Comparison of ENCODE assay signal across 14 cellular contexts in genomic region chr17:836154-836553, GRCh38. TPM values are rescaled to one million over a fixed set of nuclear protein-coding genes. Genes with fewer than 3 reads are reported as not detected.
DNase-seq lines count a peak whose midpoint lies in the region; ATAC-seq and TF ChIP-seq lines count a peak whose summit lies in the region.
"Had no signal": no experiment of that assay in that cellular context is flagged by ENCODE, and none has a peak within 500 bp of the region (broad histone marks: within the 10 kb centered on the region; RNA-seq: fewer than 3 reads in every experiment).

No MANE protein-coding gene starts in this region.

- no peaks in the 10 kb centered on the region for H3K9me3 Mint-ChIP-seq in MCF 10A (ENCODE audit: unreplicated experiment)
- H3K9me3 Mint-ChIP-seq: activated CD4-positive, alpha-beta T cell treated with anti-CD3 and anti-CD28 coated beads, Interleukin-2, amount 10 ng/mL, durations not matched to agents 24 days and 14 days had no signal

- H3K27me3 Mint-ChIP-seq in MCF 10A (ENCODE audit: insufficient read depth, unreplicated experiment) = no peaks in the 10 kb centered on the region
- H3K27me3 Mint-ChIP-seq: activated CD4-positive, alpha-beta T cell treated with anti-CD3 and anti-CD28 coated beads, Interleukin-2, amount 10 ng/mL, durations not matched to agents 24 days and 14 days had no signal

- ATAC-seq in HG03095 (IDR thresholded peaks at IDR 0.05; ENCODE audit: unreplicated experiment) = no peak

- H3K27ac ChIP-seq in breast epithelium (peak overlapping the region; percentile 74 to 82), transverse colon (peak overlapping the region; percentile 60 to 75 (median 70)), suprapubic skin (no peak overlapping the region)

- no peak overlapping the region for H3K27ac Mint-ChIP-seq in MCF 10A (ENCODE audit: low read depth, unreplicated experiment)
- H3K27ac Mint-ChIP-seq: activated CD4-positive, alpha-beta T cell treated with anti-CD3 and anti-CD28 coated beads, Interleukin-2, amount 10 ng/mL, durations not matched to agents 24 days and 14 days had no signal

- TF ChIP-seq POLR2A in breast epithelium (IDR thresholded peaks at IDR 0.05) (no peak), transverse colon (IDR thresholded peaks at IDR 0.05) (no peak), suprapubic skin (IDR thresholded peaks at IDR 0.05) (no peak)

- peak overlapping the region in 1 of 3 donors; percentile 19 for H3K4me3 ChIP-seq in breast epithelium
- H3K4me3 ChIP-seq in astrocyte of the cerebellum (ENCODE audit: low read depth, low read length) = no peak overlapping the region
- no peak overlapping the region for H3K4me3 ChIP-seq in transverse colon
- no peak overlapping the region for H3K4me3 ChIP-seq in suprapubic skin
- H3K4me3 ChIP-seq: lung had no signal

- in situ Hi-C loops in astrocyte of the cerebellum (cut with HindIII; ENCODE audit: low sequenced_read_pairs) (no loop called here), transverse colon (cut with MboI; ENCODE audit: low pct_ligation_motif_present in 1 of 4, low pct_unique_long_range_greater_than_20kb in 1 of 4, low sequenced_read_pairs in 3 of 4) (no loop called here)

- CTCF ChIA-PET in MCF 10A (lab: Yijun Ruan, JAX) = no interaction called here

- H3K4me1 ChIP-seq in breast epithelium = no peaks in the 10 kb centered on the region
- peaks cover 0 to 5% (median 0%) of the 10 kb centered on the region in 4 donors for H3K4me1 ChIP-seq in transverse colon
- H3K4me1 ChIP-seq in suprapubic skin = no peaks in the 10 kb centered on the region

- peaks cover 9% of the 10 kb centered on the region for H3K36me3 Mint-ChIP-seq in MCF 10A (ENCODE audit: insufficient read depth, unreplicated experiment)

- intact Hi-C loops in breast epithelium (cut with DNase I; ENCODE audit: low total_unique reads) = no loop called here
- intact Hi-C loops in MCF 10A (cut with micrococcal nuclease) = no loop called here
- intact Hi-C loops in transverse colon (cut with DNase I; ENCODE audit: low total_unique reads) = no loop called here

- no peaks in the 10 kb centered on the region for H3K9me3 ChIP-seq in breast epithelium
- H3K9me3 ChIP-seq in transverse colon = no peaks in the 10 kb centered on the region
- H3K9me3 ChIP-seq in suprapubic skin = no peaks in the 10 kb centered on the region
- H3K9me3 ChIP-seq: thoracic aorta had no signal

- 80% methylated on average over 9 of the region's 9 CpGs; no CpG with 5 or more reads in 1 of the 2 donors for WGBS in transverse colon (ENCODE audit: low coverage in 1 of 2), 2 donors
- 53% methylated on average over 9 of the region's 9 CpGs for WGBS in suprapubic skin

- no peaks in the 10 kb centered on the region for H3K4me1 Mint-ChIP-seq in MCF 10A (ENCODE audit: insufficient read depth, unreplicated experiment)
- H3K4me1 Mint-ChIP-seq: activated CD4-positive, alpha-beta T cell treated with anti-CD3 and anti-CD28 coated beads, Interleukin-2, amount 10 ng/mL, durations not matched to agents 24 days and 14 days had no signal

- BruUV-seq in MCF 10A (replicated peaks; lab: Mats Ljungman, UMichigan) = no TSS peak

- H3K4me3 Mint-ChIP-seq in MCF 10A (ENCODE audit: unreplicated experiment) = no peak overlapping the region
- H3K4me3 Mint-ChIP-seq: activated CD4-positive, alpha-beta T cell treated with anti-CD3 and anti-CD28 coated beads, Interleukin-2, amount 10 ng/mL, durations not matched to agents 24 days and 14 days had no signal

- no peak for TF ChIP-seq EP300 in transverse colon (IDR thresholded peaks at IDR 0.05; ENCODE audit: low read depth)
- no peak for TF ChIP-seq EP300 in suprapubic skin (IDR thresholded peaks at IDR 0.05)

- DNase-seq in breast epithelium (ENCODE audit: low spot score in 2 of 2) (peak in 1 of 2 donors; percentile 34), MCF 10A (ENCODE audit: unreplicated experiment) (no peak), astrocyte of the cerebellum (ENCODE audit: low read depth) (peak; percentile 78), islet precursor cell (peak; percentile 73), transverse colon (no peak), suprapubic skin (ENCODE audit: low spot score in 2 of 2) (no peak)
- no peak for DNase-seq in activated T-cell treated with anti-CD3 and anti-CD28 coated beads, Interleukin-2, amount 50 U/mL, for 1 hour
- DNase-seq: activated CD4-positive, alpha-beta T cell treated with anti-CD3 and anti-CD28 coated beads, Interleukin-2, amount 10 ng/mL, durations not matched to agents 24 days and 14 days; activated effector memory CD4-positive, alpha-beta T cell treated with anti-CD3 and anti-CD28 coated beads, Interleukin-2, amount 50 U/mL, for 16 hours; NCI-H1930; NK-92 treated with Interleukin-12 subunit alpha and Interleukin-12 subunit beta, amount 100 ng/mL, for 24 hours had no signal

- TF ChIP-seq CTCF in breast epithelium (IDR thresholded peaks at IDR 0.05) (no peak), MCF 10A (IDR thresholded peaks at IDR 0.05; ENCODE audit: unreplicated experiment) (no peak), astrocyte of the cerebellum (IDR thresholded peaks at IDR 0.05; ENCODE audit: low read depth, low read length, missing control alignments) (no peak), transverse colon (IDR thresholded peaks at IDR 0.05) (no peak), suprapubic skin (IDR thresholded peaks at IDR 0.05) (no peak)

- H3K27me3 ChIP-seq in breast epithelium = no peaks in the 10 kb centered on the region
- no peaks in the 10 kb centered on the region for H3K27me3 ChIP-seq in transverse colon
- H3K27me3 ChIP-seq in suprapubic skin = no peaks in the 10 kb centered on the region

- H3K36me3 ChIP-seq in breast epithelium (no peaks in the 10 kb centered on the region), transverse colon (no peaks in the 10 kb centered on the region), suprapubic skin (no peaks in the 10 kb centered on the region)
- H3K36me3 ChIP-seq: thoracic aorta had no signal

- POLR2A ChIA-PET in MCF 10A (lab: Yijun Ruan, JAX) = no interaction called here

RNA-seq across cellular contexts. Expression of gene MRM3, which starts 54.0 kb away (rescaled TPM):
- total RNA-seq in breast epithelium (10 to 100 TPM; 16.5 to 18.4 (median 16.7) TPM), MCF 10A (2022) (19.4 and 25.1 TPM in 2 replicates), transverse colon (10 to 100 TPM in 2 of 4 donors, under 1 TPM in 1, not detected in 1; 1.00 to 13.4 (median 12.5) TPM), suprapubic skin (10 to 100 TPM; 27.3 to 42.6 (median 31.0) TPM)

RNA-seq across cellular contexts. Expression of gene GLOD4, which starts 54.1 kb away (rescaled TPM):
- total RNA-seq in breast epithelium (10 to 100 TPM; 47.5 to 61.1 (median 59.9) TPM), MCF 10A (2022) (59.0 and 62.6 TPM in 2 replicates), transverse colon (100 to 1,000 TPM in 1 of 4 donors, 10 to 100 TPM in 3; 65.5 to 124 (median 73.7) TPM), suprapubic skin (100 to 1,000 TPM in 1 of 4 donors, 10 to 100 TPM in 3; 58.9 to 102 (median 72.1) TPM)

Comparison
In these comparisons a context has a peak if more than half of its experiments do, and no peak if none do; other contexts are left out.
1. DNase-seq: peak in astrocyte of the cerebellum (single experiment) and islet precursor cell (single experiment); none in MCF 10A (single experiment), transverse colon (single experiment), activated T-cell treated with anti-CD3 and anti-CD28 coated beads, Interleukin-2, amount 50 U/mL, for 1 hour (single experiment) and suprapubic skin (0 of 2).